8 cellular contexts compared by ENCODE assay signal in the genomic region with DNA sequence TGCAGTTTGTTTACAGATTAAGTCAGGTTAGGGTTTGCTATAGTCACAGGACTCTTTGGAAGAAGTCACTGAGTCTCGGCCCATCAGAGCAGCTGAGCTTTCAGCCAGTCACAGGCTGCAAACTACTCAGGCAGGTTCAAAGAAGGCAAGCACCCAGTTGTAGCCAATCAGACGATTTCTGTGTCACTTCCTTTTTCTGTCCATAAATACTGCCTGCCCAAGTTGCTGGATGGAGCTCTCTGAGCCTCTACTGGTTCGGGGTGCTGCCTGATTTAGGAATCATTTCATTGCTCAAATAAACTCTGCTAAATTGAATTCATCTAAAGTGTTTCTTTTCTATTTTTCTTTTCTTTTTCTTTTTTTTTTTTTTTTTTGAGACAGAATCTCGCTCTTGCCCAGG. TPM values are rescaled to one million over a fixed set of nuclear protein-coding genes. Genes with fewer than 3 reads are reported as not detected.
DNase-seq lines count a peak whose midpoint lies in the region; ATAC-seq and TF ChIP-seq lines count a peak whose summit lies in the region.

No MANE protein-coding gene starts in this region.

- H3K36me3 Mint-ChIP-seq in WTC11, result no peaks in the 10 kb centered on the region

- H3K27ac Mint-ChIP-seq in WTC11, result no peak overlapping the region

- H3K27ac ChIP-seq in 22Rv1, result peak overlapping the region; percentile 31; the same call in 1 of the 2 replicates

- ATAC-seq in GM18505 (IDR thresholded peaks at IDR 0.05; ENCODE audit: unreplicated experiment), result no peak
- no peak; the same call in 1 of the 2 replicates for ATAC-seq in WTC11

- POLR2A ChIA-PET in WTC11 (lab: Charles Lee), result interaction anchor here (0.7 kb wide), 1 partner anchor 54 kb away, joined by 14 read pairs; no protein-coding TSS in a partner anchor

- peak; percentile 80 for TF ChIP-seq POLR2A in GM18505 (IDR thresholded peaks at IDR 0.05; ENCODE audit: borderline replicate concordance, extremely low read depth, insufficient read depth, insufficient read length)

- H3K4me1 Mint-ChIP-seq in WTC11, result peaks cover 25% of the 10 kb centered on the region

- H3K4me3 Mint-ChIP-seq in WTC11, result no peak overlapping the region

- TF ChIP-seq CTCF in 22Rv1 (IDR thresholded peaks at IDR 0.05), result no peak
- TF ChIP-seq CTCF in WTC11 (IDR thresholded peaks at IDR 0.05), result no peak

- CTCF ChIA-PET in WTC11 (lab: Charles Lee), result interaction anchor here (1.0 kb wide), 1 partner anchor 22 kb away, joined by 6 read pairs; no protein-coding TSS in a partner anchor

- 0 out of 2 replicates have a peak, but pooled peaks cover 4% of the 10 kb centered on the region for H3K9me3 Mint-ChIP-seq in WTC11

- peak; percentile 56 for DNase-seq in RPMI8226
- peak; percentile 77 for DNase-seq in germinal center (ENCODE audit: low spot score)
- no peak for DNase-seq in NCI-H1417 treated with DMSO at 0.1 percent for 48 hours (lab: John Stamatoyannopoulos, UW)
- DNase-seq in NCI-H226, result no peak
- DNase-seq in WTC11 (ENCODE audit: low spot score), result no peak
- DNase-seq in stimulated activated CD8-positive, alpha-beta memory T cell treated with anti-CD3 and anti-CD28 coated beads, Interleukin-4, amount 100 ng/mL, for 48 hours, result no peak

- H3K27me3 Mint-ChIP-seq in WTC11 (ENCODE audit: low read depth), result peaks cover 4% of the 10 kb centered on the region; the same call in 1 of the 2 replicates

TF ChIP-seq in WTC11, 78 proteins besides CTCF, POLR2A, EP300 and RAD21 (continues in another document):
- TF ChIP-seq, protein P1, sequence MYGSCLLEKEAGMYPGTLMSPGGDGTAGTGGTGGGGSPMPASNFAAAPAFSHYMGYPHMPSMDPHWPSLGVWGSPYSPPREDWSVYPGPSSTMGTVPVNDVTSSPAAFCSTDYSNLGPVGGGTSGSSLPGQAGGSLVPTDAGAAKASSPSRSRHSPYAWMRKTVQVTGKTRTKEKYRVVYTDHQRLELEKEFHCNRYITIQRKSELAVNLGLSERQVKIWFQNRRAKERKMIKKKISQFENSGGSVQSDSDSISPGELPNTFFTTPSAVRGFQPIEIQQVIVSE (CRISPR knock-in tag; IDR thresholded peaks at IDR 0.05; ENCODE audit: borderline replicate concordance), result no peak
- TF ChIP-seq, protein P2, sequence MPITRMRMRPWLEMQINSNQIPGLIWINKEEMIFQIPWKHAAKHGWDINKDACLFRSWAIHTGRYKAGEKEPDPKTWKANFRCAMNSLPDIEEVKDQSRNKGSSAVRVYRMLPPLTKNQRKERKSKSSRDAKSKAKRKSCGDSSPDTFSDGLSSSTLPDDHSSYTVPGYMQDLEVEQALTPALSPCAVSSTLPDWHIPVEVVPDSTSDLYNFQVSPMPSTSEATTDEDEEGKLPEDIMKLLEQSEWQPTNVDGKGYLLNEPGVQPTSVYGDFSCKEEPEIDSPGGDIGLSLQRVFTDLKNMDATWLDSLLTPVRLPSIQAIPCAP (CRISPR knock-in tag; IDR thresholded peaks at IDR 0.05), result no peak
- TF ChIP-seq SMAD4 (CRISPR knock-in tag; IDR thresholded peaks at IDR 0.05) (no peak), ZBTB43 (CRISPR knock-in tag; IDR thresholded peaks at IDR 0.05) (no peak), FOXJ3 (CRISPR knock-in tag; IDR thresholded peaks at IDR 0.05; ENCODE audit: borderline replicate concordance) (no peak), TEAD4 (CRISPR knock-in tag; IDR thresholded peaks at IDR 0.05) (no peak), ZSCAN18 (CRISPR knock-in tag; IDR thresholded peaks at IDR 0.05) (no peak), RELA (CRISPR knock-in tag; IDR thresholded peaks at IDR 0.05; ENCODE audit: borderline replicate concordance) (no peak), ZNF532 (CRISPR knock-in tag; IDR thresholded peaks at IDR 0.05; ENCODE audit: borderline replicate concordance) (no peak), TEAD1 (CRISPR knock-in tag; IDR thresholded peaks at IDR 0.05) (no peak), GRHL2 (CRISPR knock-in tag; IDR thresholded peaks at IDR 0.05; ENCODE audit: insufficient replicate concordance, severe bottlenecking) (no peak), ZNF263 (CRISPR knock-in tag; IDR thresholded peaks at IDR 0.05; ENCODE audit: low read depth) (no peak), ATF1 (CRISPR knock-in tag; IDR thresholded peaks at IDR 0.05) (no peak), MYBL2 (CRISPR knock-in tag; IDR thresholded peaks at IDR 0.05) (no peak), E2F5 (CRISPR knock-in tag; IDR thresholded peaks at IDR 0.05) (no peak), RORB (CRISPR knock-in tag; IDR thresholded peaks at IDR 0.05) (no peak), EMX1 (CRISPR knock-in tag; IDR thresholded peaks at IDR 0.05) (no peak)
- TF ChIP-seq, protein P3, sequence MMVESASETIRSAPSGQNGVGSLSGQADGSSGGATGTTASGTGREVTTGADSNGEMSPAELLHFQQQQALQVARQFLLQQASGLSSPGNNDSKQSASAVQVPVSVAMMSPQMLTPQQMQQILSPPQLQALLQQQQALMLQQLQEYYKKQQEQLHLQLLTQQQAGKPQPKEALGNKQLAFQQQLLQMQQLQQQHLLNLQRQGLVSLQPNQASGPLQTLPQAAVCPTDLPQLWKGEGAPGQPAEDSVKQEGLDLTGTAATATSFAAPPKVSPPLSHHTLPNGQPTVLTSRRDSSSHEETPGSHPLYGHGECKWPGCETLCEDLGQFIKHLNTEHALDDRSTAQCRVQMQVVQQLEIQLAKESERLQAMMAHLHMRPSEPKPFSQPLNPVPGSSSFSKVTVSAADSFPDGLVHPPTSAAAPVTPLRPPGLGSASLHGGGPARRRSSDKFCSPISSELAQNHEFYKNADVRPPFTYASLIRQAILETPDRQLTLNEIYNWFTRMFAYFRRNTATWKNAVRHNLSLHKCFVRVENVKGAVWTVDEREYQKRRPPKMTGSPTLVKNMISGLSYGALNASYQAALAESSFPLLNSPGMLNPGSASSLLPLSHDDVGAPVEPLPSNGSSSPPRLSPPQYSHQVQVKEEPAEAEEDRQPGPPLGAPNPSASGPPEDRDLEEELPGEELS (CRISPR knock-in tag; IDR thresholded peaks at IDR 0.05), result no peak

RNA-seq across cellular contexts. Expression of gene SH3BP2, which starts 7.3 kb away (rescaled TPM):
- 43.2 to 49.1 TPM (median 44.5 TPM) in 3 replicates for total RNA-seq in WTC11 (2021)

RNA-seq across cellular contexts. Expression of gene TNIP2, which starts 29.5 kb away (rescaled TPM):
- total RNA-seq in WTC11 (2021), result 39.3 to 44.4 TPM (median 41.5 TPM) in 3 replicates

RNA-seq across cellular contexts. Expression of gene ADD1, which starts 58.0 kb away (rescaled TPM):
- total RNA-seq in WTC11 (2021), result 164 to 178 TPM (median 167 TPM) in 3 replicates

Comparison
In these comparisons a context has a peak if more than half of its experiments do, and no peak if none do; other contexts are left out.
1. DNase-seq: peak in RPMI8226 (single experiment) and germinal center (single experiment); none in NCI-H1417 treated with DMSO at 0.1 percent for 48 hours (single experiment), NCI-H226 (single experiment), WTC11 (single experiment) and stimulated activated CD8-positive, alpha-beta memory T cell treated with anti-CD3 and anti-CD28 coated beads, Interleukin-4, amount 100 ng/mL, for 48 hours (single experiment).